Comparison of ENCODE assay signal across 1 cellular context in genomic region chr22:41178425-41178975, GRCh38.
TF ChIP-seq lines count a peak whose summit lies in the region.

No MANE protein-coding gene starts in this region.

TF ChIP-seq in WTC11, 78 proteins besides CTCF, POLR2A, EP300 and RAD21 (continued from another document):
- TF ChIP-seq ZNF281 (CRISPR knock-in tag; IDR thresholded peaks at IDR 0.05) (no peak), CREB1 (CRISPR knock-in tag; IDR thresholded peaks at IDR 0.05) (no peak), CBFB (CRISPR knock-in tag; IDR thresholded peaks at IDR 0.05; ENCODE audit: low read depth) (no peak), MYBL2 (CRISPR knock-in tag; IDR thresholded peaks at IDR 0.05) (no peak)
- TF ChIP-seq, protein P1, sequence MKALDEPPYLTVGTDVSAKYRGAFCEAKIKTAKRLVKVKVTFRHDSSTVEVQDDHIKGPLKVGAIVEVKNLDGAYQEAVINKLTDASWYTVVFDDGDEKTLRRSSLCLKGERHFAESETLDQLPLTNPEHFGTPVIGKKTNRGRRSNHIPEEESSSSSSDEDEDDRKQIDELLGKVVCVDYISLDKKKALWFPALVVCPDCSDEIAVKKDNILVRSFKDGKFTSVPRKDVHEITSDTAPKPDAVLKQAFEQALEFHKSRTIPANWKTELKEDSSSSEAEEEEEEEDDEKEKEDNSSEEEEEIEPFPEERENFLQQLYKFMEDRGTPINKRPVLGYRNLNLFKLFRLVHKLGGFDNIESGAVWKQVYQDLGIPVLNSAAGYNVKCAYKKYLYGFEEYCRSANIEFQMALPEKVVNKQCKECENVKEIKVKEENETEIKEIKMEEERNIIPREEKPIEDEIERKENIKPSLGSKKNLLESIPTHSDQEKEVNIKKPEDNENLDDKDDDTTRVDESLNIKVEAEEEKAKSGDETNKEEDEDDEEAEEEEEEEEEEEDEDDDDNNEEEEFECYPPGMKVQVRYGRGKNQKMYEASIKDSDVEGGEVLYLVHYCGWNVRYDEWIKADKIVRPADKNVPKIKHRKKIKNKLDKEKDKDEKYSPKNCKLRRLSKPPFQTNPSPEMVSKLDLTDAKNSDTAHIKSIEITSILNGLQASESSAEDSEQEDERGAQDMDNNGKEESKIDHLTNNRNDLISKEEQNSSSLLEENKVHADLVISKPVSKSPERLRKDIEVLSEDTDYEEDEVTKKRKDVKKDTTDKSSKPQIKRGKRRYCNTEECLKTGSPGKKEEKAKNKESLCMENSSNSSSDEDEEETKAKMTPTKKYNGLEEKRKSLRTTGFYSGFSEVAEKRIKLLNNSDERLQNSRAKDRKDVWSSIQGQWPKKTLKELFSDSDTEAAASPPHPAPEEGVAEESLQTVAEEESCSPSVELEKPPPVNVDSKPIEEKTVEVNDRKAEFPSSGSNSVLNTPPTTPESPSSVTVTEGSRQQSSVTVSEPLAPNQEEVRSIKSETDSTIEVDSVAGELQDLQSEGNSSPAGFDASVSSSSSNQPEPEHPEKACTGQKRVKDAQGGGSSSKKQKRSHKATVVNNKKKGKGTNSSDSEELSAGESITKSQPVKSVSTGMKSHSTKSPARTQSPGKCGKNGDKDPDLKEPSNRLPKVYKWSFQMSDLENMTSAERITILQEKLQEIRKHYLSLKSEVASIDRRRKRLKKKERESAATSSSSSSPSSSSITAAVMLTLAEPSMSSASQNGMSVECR (CRISPR knock-in tag; IDR thresholded peaks at IDR 0.05; ENCODE audit: borderline replicate concordance) = no peak
- TF ChIP-seq, protein P2, sequence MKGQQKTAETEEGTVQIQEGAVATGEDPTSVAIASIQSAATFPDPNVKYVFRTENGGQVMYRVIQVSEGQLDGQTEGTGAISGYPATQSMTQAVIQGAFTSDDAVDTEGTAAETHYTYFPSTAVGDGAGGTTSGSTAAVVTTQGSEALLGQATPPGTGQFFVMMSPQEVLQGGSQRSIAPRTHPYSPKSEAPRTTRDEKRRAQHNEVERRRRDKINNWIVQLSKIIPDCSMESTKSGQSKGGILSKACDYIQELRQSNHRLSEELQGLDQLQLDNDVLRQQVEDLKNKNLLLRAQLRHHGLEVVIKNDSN (CRISPR knock-in tag; IDR thresholded peaks at IDR 0.05) = no peak
- TF ChIP-seq, protein P3, sequence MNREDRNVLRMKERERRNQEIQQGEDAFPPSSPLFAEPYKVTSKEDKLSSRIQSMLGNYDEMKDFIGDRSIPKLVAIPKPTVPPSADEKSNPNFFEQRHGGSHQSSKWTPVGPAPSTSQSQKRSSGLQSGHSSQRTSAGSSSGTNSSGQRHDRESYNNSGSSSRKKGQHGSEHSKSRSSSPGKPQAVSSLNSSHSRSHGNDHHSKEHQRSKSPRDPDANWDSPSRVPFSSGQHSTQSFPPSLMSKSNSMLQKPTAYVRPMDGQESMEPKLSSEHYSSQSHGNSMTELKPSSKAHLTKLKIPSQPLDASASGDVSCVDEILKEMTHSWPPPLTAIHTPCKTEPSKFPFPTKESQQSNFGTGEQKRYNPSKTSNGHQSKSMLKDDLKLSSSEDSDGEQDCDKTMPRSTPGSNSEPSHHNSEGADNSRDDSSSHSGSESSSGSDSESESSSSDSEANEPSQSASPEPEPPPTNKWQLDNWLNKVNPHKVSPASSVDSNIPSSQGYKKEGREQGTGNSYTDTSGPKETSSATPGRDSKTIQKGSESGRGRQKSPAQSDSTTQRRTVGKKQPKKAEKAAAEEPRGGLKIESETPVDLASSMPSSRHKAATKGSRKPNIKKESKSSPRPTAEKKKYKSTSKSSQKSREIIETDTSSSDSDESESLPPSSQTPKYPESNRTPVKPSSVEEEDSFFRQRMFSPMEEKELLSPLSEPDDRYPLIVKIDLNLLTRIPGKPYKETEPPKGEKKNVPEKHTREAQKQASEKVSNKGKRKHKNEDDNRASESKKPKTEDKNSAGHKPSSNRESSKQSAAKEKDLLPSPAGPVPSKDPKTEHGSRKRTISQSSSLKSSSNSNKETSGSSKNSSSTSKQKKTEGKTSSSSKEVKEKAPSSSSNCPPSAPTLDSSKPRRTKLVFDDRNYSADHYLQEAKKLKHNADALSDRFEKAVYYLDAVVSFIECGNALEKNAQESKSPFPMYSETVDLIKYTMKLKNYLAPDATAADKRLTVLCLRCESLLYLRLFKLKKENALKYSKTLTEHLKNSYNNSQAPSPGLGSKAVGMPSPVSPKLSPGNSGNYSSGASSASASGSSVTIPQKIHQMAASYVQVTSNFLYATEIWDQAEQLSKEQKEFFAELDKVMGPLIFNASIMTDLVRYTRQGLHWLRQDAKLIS (CRISPR knock-in tag; IDR thresholded peaks at IDR 0.05; ENCODE audit: borderline replicate concordance) = no peak
